In the genomic region with DNA sequence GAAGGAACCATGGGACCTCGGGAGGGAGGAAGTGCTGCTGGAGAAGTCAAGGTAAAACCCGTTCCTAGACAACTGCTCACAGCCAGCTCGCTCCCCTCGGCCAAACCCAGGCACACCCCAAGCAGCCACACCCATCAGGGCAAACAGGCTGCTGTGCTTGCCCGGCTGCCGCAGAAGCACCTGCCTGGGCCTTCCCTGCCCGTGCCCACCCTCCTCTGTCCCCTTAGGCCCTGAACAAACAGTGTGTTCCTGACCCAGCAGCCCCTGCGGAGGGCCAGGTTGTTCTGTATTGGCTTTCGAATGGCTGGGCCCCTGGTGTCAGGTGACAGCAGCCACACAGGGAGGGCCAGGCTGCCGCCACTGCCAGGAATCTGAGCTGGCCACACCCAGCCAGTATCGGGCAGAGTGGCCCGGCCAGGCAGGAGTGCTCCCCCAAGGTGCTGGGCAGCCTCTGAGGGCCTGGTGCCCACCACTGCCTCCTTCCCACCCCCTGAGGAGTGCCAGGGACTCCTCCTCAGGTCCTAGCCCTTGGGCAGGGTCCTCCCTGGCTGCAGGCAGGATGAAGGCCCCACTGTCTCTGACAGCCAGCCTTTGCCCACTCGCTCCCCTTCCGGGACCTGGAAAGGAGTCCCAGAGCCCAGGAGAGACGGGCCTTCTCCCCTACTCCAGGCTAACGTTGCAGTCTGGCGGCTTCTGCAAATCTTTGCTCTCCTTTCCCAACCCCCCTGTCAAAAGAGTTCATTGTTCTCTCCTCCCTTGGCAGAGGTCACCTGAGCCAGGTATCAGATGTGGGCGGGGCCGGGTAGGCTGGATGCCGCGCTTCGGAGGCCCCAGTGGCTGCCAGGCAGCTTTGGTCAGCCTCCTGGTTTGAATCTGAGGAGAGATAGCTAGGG, we compare ENCODE assay signal across 1 cellular context.
TF ChIP-seq lines count a peak whose summit lies in the region.

No MANE protein-coding gene starts in this region.

TF ChIP-seq in HepG2, 621 proteins besides CTCF, POLR2A, EP300 and RAD21 (continued from another document and continues in another):
- TF ChIP-seq ZNF788 (CRISPR knock-in tag; IDR thresholded peaks at IDR 0.05; ENCODE audit: borderline replicate concordance) (peak; percentile 88), CHCHD3 (CRISPR knock-in tag; IDR thresholded peaks at IDR 0.05) (0 out of 2 replicates have a peak, but pooled peaks have one; percentile 81), SCMH1 (CRISPR knock-in tag; IDR thresholded peaks at IDR 0.05; ENCODE audit: borderline replicate concordance) (no peak), SP5 (CRISPR knock-in tag; IDR thresholded peaks at IDR 0.05; ENCODE audit: borderline replicate concordance, low read depth) (peak; percentile 57; the same call in 1 of the 2 replicates), HNRNPL (IDR thresholded peaks at IDR 0.05; ENCODE audit: low read depth, low read length) (peak; percentile 97), FOXK2 (IDR thresholded peaks at IDR 0.05) (no peak), ZNF430 (CRISPR knock-in tag; IDR thresholded peaks at IDR 0.05) (no peak), MXD4 (CRISPR knock-in tag; IDR thresholded peaks at IDR 0.05) (peak; percentile 57; the same call in 1 of the 2 replicates), ZNF530 (CRISPR knock-in tag; IDR thresholded peaks at IDR 0.05; ENCODE audit: low read depth) (no peak), NR1H2 (CRISPR knock-in tag; IDR thresholded peaks at IDR 0.05; ENCODE audit: borderline replicate concordance, low read depth) (no peak), PHF21A (CRISPR knock-in tag; IDR thresholded peaks at IDR 0.05) (peak; percentile 95), ARNT (IDR thresholded peaks at IDR 0.05) (no peak), JUN (CRISPR knock-in tag; IDR thresholded peaks at IDR 0.05) (no peak), RXRB (CRISPR knock-in tag; IDR thresholded peaks at IDR 0.05; ENCODE audit: borderline replicate concordance) (peak; percentile 60; the same call in 1 of the 2 replicates), KDM5B (CRISPR knock-in tag; IDR thresholded peaks at IDR 0.05; ENCODE audit: borderline replicate concordance) (peak; percentile 90), REPIN1 (CRISPR knock-in tag; IDR thresholded peaks at IDR 0.05; ENCODE audit: borderline replicate concordance, low read depth) (peak; percentile 74), POLR2G (IDR thresholded peaks at IDR 0.05; ENCODE audit: low read depth, low read length) (peak; percentile 79), HOXA9 (CRISPR knock-in tag; IDR thresholded peaks at IDR 0.05; ENCODE audit: borderline replicate concordance) (no peak), FOXA3 (CRISPR knock-in tag; IDR thresholded peaks at IDR 0.05) (peak; percentile 63), HHEX (CRISPR knock-in tag; IDR thresholded peaks at IDR 0.05) (no peak), KDM1A (CRISPR knock-in tag; IDR thresholded peaks at IDR 0.05) (no peak), TMF1 (CRISPR knock-in tag; IDR thresholded peaks at IDR 0.05; ENCODE audit: low read depth) (0 out of 2 replicates have a peak, but pooled peaks have one; percentile 53), SIX4 (CRISPR knock-in tag; IDR thresholded peaks at IDR 0.05) (peak; percentile 99), ZNF703 (CRISPR knock-in tag; IDR thresholded peaks at IDR 0.05; ENCODE audit: borderline replicate concordance) (peak; percentile 33; the same call in 1 of the 2 replicates), ZNF598 (CRISPR knock-in tag; IDR thresholded peaks at IDR 0.05; ENCODE audit: borderline replicate concordance) (peak; percentile 54; the same call in 1 of the 2 replicates), FOXO1 (CRISPR knock-in tag; IDR thresholded peaks at IDR 0.05) (no peak; the same call in 1 of the 2 replicates), ZMYM2 (CRISPR knock-in tag; IDR thresholded peaks at IDR 0.05) (no peak), ZBTB42 (CRISPR knock-in tag; IDR thresholded peaks at IDR 0.05) (no peak), SP4 (CRISPR knock-in tag; IDR thresholded peaks at IDR 0.05) (peak; percentile 67; the same call in 1 of the 2 replicates), AGO2 (optimal IDR thresholded peaks at IDR 0.05; ENCODE audit: low read depth, low read length) (peak; percentile 94), PITX1 (CRISPR knock-in tag; IDR thresholded peaks at IDR 0.05) (no peak), EHMT2 (IDR thresholded peaks at IDR 0.05; ENCODE audit: borderline replicate concordance, low read depth, low read length) (no peak), EED (CRISPR knock-in tag; IDR thresholded peaks at IDR 0.05) (0 out of 2 replicates have a peak, but pooled peaks have one; percentile 66), TOPORS (CRISPR knock-in tag; IDR thresholded peaks at IDR 0.05) (no peak), ATF1 (CRISPR knock-in tag; IDR thresholded peaks at IDR 0.05) (no peak), PRPF4 (IDR thresholded peaks at IDR 0.05; ENCODE audit: low read depth, low read length, poor library complexity, severe bottlenecking) (no peak)
- TF ChIP-seq, protein P1, sequence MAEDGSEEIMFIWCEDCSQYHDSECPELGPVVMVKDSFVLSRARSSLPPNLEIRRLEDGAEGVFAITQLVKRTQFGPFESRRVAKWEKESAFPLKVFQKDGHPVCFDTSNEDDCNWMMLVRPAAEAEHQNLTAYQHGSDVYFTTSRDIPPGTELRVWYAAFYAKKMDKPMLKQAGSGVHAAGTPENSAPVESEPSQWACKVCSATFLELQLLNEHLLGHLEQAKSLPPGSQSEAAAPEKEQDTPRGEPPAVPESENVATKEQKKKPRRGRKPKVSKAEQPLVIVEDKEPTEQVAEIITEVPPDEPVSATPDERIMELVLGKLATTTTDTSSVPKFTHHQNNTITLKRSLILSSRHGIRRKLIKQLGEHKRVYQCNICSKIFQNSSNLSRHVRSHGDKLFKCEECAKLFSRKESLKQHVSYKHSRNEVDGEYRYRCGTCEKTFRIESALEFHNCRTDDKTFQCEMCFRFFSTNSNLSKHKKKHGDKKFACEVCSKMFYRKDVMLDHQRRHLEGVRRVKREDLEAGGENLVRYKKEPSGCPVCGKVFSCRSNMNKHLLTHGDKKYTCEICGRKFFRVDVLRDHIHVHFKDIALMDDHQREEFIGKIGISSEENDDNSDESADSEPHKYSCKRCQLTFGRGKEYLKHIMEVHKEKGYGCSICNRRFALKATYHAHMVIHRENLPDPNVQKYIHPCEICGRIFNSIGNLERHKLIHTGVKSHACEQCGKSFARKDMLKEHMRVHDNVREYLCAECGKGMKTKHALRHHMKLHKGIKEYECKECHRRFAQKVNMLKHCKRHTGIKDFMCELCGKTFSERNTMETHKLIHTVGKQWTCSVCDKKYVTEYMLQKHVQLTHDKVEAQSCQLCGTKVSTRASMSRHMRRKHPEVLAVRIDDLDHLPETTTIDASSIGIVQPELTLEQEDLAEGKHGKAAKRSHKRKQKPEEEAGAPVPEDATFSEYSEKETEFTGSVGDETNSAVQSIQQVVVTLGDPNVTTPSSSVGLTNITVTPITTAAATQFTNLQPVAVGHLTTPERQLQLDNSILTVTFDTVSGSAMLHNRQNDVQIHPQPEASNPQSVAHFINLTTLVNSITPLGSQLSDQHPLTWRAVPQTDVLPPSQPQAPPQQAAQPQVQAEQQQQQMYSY (CRISPR knock-in tag; IDR thresholded peaks at IDR 0.05), result no peak
- TF ChIP-seq, protein P2, sequence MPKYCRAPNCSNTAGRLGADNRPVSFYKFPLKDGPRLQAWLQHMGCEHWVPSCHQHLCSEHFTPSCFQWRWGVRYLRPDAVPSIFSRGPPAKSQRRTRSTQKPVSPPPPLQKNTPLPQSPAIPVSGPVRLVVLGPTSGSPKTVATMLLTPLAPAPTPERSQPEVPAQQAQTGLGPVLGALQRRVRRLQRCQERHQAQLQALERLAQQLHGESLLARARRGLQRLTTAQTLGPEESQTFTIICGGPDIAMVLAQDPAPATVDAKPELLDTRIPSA (CRISPR knock-in tag; IDR thresholded peaks at IDR 0.05; ENCODE audit: borderline replicate concordance), result peak; percentile 55; the same call in 1 of the 2 replicates
- TF ChIP-seq, protein P3, sequence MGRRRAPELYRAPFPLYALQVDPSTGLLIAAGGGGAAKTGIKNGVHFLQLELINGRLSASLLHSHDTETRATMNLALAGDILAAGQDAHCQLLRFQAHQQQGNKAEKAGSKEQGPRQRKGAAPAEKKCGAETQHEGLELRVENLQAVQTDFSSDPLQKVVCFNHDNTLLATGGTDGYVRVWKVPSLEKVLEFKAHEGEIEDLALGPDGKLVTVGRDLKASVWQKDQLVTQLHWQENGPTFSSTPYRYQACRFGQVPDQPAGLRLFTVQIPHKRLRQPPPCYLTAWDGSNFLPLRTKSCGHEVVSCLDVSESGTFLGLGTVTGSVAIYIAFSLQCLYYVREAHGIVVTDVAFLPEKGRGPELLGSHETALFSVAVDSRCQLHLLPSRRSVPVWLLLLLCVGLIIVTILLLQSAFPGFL (CRISPR knock-in tag; IDR thresholded peaks at IDR 0.05), result 0 out of 2 replicates have a peak, but pooled peaks have one; percentile 0
- TF ChIP-seq, protein P4, sequence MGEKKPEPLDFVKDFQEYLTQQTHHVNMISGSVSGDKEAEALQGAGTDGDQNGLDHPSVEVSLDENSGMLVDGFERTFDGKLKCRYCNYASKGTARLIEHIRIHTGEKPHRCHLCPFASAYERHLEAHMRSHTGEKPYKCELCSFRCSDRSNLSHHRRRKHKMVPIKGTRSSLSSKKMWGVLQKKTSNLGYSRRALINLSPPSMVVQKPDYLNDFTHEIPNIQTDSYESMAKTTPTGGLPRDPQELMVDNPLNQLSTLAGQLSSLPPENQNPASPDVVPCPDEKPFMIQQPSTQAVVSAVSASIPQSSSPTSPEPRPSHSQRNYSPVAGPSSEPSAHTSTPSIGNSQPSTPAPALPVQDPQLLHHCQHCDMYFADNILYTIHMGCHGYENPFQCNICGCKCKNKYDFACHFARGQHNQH (CRISPR knock-in tag; IDR thresholded peaks at IDR 0.05), result peak; percentile 83
- TF ChIP-seq, protein P5, sequence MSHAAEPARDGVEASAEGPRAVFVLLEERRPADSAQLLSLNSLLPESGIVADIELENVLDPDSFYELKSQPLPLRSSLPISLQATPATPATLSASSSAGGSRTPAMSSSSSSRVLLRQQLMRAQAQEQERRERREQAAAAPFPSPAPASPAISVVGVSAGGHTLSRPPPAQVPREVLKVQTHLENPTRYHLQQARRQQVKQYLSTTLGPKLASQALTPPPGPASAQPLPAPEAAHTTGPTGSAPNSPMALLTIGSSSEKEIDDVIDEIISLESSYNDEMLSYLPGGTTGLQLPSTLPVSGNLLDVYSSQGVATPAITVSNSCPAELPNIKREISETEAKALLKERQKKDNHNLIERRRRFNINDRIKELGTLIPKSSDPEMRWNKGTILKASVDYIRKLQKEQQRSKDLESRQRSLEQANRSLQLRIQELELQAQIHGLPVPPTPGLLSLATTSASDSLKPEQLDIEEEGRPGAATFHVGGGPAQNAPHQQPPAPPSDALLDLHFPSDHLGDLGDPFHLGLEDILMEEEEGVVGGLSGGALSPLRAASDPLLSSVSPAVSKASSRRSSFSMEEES (CRISPR knock-in tag; IDR thresholded peaks at IDR 0.05), result peak; percentile 95
- TF ChIP-seq, protein P6, sequence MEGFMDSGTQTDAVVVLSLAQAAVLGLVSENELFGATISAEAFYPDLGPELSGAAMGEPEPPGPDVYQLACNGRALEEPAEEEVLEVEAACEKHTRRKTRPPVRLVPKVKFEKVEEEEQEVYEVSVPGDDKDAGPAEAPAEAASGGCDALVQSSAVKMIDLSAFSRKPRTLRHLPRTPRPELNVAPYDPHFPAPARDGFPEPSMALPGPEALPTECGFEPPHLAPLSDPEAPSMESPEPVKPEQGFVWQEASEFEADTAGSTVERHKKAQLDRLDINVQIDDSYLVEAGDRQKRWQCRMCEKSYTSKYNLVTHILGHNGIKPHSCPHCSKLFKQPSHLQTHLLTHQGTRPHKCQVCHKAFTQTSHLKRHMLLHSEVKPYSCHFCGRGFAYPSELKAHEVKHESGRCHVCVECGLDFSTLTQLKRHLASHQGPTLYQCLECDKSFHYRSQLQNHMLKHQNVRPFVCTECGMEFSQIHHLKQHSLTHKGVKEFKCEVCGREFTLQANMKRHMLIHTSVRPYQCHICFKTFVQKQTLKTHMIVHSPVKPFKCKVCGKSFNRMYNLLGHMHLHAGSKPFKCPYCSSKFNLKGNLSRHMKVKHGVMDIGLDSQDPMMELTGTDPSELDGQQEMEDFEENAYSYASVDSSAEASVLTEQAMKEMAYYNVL (CRISPR knock-in tag; IDR thresholded peaks at IDR 0.05; ENCODE audit: borderline replicate concordance), result peak; percentile 78; the same call in 1 of the 2 replicates
- TF ChIP-seq, protein P7, sequence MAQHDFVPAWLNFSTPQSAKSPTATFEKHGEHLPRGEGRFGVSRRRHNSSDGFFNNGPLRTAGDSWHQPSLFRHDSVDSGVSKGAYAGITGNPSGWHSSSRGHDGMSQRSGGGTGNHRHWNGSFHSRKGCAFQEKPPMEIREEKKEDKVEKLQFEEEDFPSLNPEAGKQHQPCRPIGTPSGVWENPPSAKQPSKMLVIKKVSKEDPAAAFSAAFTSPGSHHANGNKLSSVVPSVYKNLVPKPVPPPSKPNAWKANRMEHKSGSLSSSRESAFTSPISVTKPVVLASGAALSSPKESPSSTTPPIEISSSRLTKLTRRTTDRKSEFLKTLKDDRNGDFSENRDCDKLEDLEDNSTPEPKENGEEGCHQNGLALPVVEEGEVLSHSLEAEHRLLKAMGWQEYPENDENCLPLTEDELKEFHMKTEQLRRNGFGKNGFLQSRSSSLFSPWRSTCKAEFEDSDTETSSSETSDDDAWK (CRISPR knock-in tag; IDR thresholded peaks at IDR 0.05), result no peak
- TF ChIP-seq, protein P8, sequence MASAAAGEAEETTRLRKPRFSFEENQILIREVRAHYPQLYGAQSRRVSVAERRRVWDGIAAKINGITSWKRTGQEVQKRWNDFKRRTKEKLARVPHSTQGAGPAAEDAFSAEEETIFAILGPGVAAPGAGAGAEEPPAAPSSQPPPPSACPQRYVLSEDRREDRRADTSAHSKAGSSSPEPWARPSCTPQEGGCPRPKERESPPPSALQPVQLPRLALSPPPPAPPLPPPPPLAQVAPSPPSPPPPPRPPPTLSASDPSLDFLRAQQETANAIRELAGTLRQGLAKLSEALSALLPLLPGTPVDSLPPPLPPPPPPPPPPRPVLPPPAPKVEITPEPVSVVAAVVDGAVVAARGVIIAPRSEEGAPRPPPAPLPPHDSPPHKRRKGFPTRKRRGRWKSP (CRISPR knock-in tag; IDR thresholded peaks at IDR 0.05), result peak; percentile 92
- TF ChIP-seq, protein P9, sequence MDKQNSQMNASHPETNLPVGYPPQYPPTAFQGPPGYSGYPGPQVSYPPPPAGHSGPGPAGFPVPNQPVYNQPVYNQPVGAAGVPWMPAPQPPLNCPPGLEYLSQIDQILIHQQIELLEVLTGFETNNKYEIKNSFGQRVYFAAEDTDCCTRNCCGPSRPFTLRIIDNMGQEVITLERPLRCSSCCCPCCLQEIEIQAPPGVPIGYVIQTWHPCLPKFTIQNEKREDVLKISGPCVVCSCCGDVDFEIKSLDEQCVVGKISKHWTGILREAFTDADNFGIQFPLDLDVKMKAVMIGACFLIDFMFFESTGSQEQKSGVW (CRISPR knock-in tag; IDR thresholded peaks at IDR 0.05; ENCODE audit: borderline replicate concordance), result no peak
- TF ChIP-seq, protein P10, sequence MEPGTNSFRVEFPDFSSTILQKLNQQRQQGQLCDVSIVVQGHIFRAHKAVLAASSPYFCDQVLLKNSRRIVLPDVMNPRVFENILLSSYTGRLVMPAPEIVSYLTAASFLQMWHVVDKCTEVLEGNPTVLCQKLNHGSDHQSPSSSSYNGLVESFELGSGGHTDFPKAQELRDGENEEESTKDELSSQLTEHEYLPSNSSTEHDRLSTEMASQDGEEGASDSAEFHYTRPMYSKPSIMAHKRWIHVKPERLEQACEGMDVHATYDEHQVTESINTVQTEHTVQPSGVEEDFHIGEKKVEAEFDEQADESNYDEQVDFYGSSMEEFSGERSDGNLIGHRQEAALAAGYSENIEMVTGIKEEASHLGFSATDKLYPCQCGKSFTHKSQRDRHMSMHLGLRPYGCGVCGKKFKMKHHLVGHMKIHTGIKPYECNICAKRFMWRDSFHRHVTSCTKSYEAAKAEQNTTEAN (CRISPR knock-in tag; conservative IDR thresholded peaks at IDR 0.05), result 0 out of 2 replicates have a peak, but pooled peaks have one; percentile 34
